In the genomic region with DNA sequence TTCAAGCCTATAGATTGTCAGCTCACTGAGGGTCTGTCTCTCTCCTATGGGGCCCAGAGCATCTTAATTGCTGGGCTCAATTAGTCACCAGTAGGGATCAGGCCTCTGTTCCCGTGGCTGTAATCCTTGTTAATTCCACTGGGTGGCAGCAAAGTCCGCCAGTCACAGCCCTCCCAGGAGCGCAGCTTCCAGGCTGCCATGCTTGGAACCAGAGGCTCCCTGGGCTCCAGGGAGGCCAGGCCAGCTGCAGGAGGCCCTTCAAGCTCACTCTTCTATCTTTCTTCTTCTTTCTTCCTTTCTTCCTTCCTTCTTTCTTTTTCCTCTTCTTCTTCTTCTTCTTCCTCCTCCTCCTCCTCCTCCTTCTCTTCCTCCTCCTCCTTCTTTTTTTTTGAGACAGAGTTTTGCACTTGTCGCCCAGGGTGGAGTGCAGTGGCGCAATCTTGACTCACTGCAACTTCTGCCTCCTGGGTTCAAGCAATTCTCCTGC, we compare ENCODE assay signal across 7 cellular contexts. TPM values are rescaled to one million over a fixed set of nuclear protein-coding genes. Genes with fewer than 3 reads are reported as not detected.
A peak's percentile ranks its signal among the peaks of the same experiment; 100 is the strongest.
DNase-seq lines count a peak whose midpoint lies in the region; ATAC-seq and TF ChIP-seq lines count a peak whose summit lies in the region.

No MANE protein-coding gene starts in this region.

- no peak for TF ChIP-seq EP300 in Ishikawa (IDR thresholded peaks at IDR 0.05; ENCODE audit: borderline replicate concordance)
- no peak for TF ChIP-seq EP300 in esophagus muscularis mucosa (IDR thresholded peaks at IDR 0.05)
- no peak for TF ChIP-seq EP300 in stomach (IDR thresholded peaks at IDR 0.05)

- TF ChIP-seq POLR2A in esophagus muscularis mucosa (IDR thresholded peaks at IDR 0.05; ENCODE audit: low read depth) (no peak), stomach (IDR thresholded peaks at IDR 0.05) (no peak)

- no peak overlapping the region for H3K4me3 Mint-ChIP-seq in natural killer cell treated with Interleukin-12 subunit alpha and Interleukin-12 subunit beta and Interleukin-15 and Interleukin-18, amount 100 ng/mL, for 72 hours

- no peaks in the 10 kb centered on the region for H3K36me3 Mint-ChIP-seq in natural killer cell treated with Interleukin-12 subunit alpha and Interleukin-12 subunit beta and Interleukin-15 and Interleukin-18, amount 100 ng/mL, for 72 hours

- H3K4me1 ChIP-seq in OCI-LY3 (ENCODE audit: low read length) (no peaks in the 10 kb centered on the region), esophagus muscularis mucosa (peaks cover 0 to 8% (median 7%) of the 10 kb centered on the region in 4 donors), stomach (peaks cover 0 to 6% (median 0%) of the 10 kb centered on the region in 4 donors)

- H3K27me3 ChIP-seq in OCI-LY3 (ENCODE audit: low read depth, low read length) (peaks cover 30% of the 10 kb centered on the region), esophagus muscularis mucosa (no peaks in the 10 kb centered on the region), stomach (peaks cover 0 to 11% (median 0%) of the 10 kb centered on the region in 3 donors)

- whole genome bisulfite sequencing in esophagus muscularis mucosa, result 38% methylated on average over 5 of the region's 5 CpGs
- WGBS in stomach, 5 donors, result 32 to 42% (median 38%) methylated on average over 5 of the region's 5 CpGs

- intact Hi-C loops in esophagus muscularis mucosa (cut with DNase I) (loop anchor here (1.0 kb wide), 1 partner anchor 66 kb away; no protein-coding TSS in a partner anchor), stomach (cut with DNase I; ENCODE audit: low total_unique reads) (no loop called here)

- no peak overlapping the region for H2AFZ ChIP-seq in OCI-LY3 (ENCODE audit: low read depth, low read length)

- H3K4me1 Mint-ChIP-seq in natural killer cell treated with Interleukin-12 subunit alpha and Interleukin-12 subunit beta and Interleukin-15 and Interleukin-18, amount 100 ng/mL, for 72 hours (ENCODE audit: low read depth in 2 of 2), result peaks cover 0 to 3% of the 10 kb centered on the region in 2 donors

- peaks cover 6 to 12% of the 10 kb centered on the region in 2 donors for H3K27me3 Mint-ChIP-seq in natural killer cell treated with Interleukin-12 subunit alpha and Interleukin-12 subunit beta and Interleukin-15 and Interleukin-18, amount 100 ng/mL, for 72 hours

- H3K4me3 ChIP-seq in OCI-LY3 (ENCODE audit: low read length), result no peak overlapping the region
- no peak overlapping the region for H3K4me3 ChIP-seq in esophagus muscularis mucosa
- H3K4me3 ChIP-seq in stomach, result no peak overlapping the region

- peak; percentile 78 for TF ChIP-seq CTCF in GM12874 (IDR thresholded peaks at IDR 0.05; ENCODE audit: insufficient read depth, low read depth, low read length)
- TF ChIP-seq CTCF in OCI-LY3 (IDR thresholded peaks at IDR 0.05; ENCODE audit: low read depth, low read length), result peak; percentile 89
- peak; percentile 91 to 95 (median 93) for TF ChIP-seq CTCF in esophagus muscularis mucosa (IDR thresholded peaks at IDR 0.05)
- peak in 5 of 7 experiments; percentile 85 to 95 (median 93) for TF ChIP-seq CTCF in stomach (IDR thresholded peaks at IDR 0.05)

- H3K9me3 Mint-ChIP-seq in natural killer cell treated with Interleukin-12 subunit alpha and Interleukin-12 subunit beta and Interleukin-15 and Interleukin-18, amount 100 ng/mL, for 72 hours, result no peaks in the 10 kb centered on the region

- H3K79me2 ChIP-seq in OCI-LY3 (ENCODE audit: low read length), result no peaks in the 10 kb centered on the region

- H3K9ac ChIP-seq in OCI-LY3 (ENCODE audit: low read length), result no peak overlapping the region

- no peak overlapping the region for H3K27ac Mint-ChIP-seq in natural killer cell treated with Interleukin-12 subunit alpha and Interleukin-12 subunit beta and Interleukin-15 and Interleukin-18, amount 100 ng/mL, for 72 hours

- no peak overlapping the region for H3K27ac ChIP-seq in OCI-LY3 (ENCODE audit: low read length)
- no peak overlapping the region for H3K27ac ChIP-seq in esophagus muscularis mucosa (replicated peaks in 1 of 4)
- H3K27ac ChIP-seq in stomach, result no peak overlapping the region

- no peaks in the 10 kb centered on the region for H4K20me1 ChIP-seq in OCI-LY3 (ENCODE audit: insufficient read depth, low read length)

- peak; percentile 98 for TF ChIP-seq RAD21 in Ishikawa (IDR thresholded peaks at IDR 0.05; ENCODE audit: low read depth)

- peak; percentile 73 for DNase-seq in activated T-cell treated with anti-CD3 and anti-CD28 coated beads for 4 hours
- DNase-seq in esophagus muscularis mucosa (ENCODE audit: extremely low spot score), result no peak
- DNase-seq in natural killer cell treated with Interleukin-12 subunit alpha and Interleukin-12 subunit beta and Interleukin-15 and Interleukin-18, amount 100 ng/mL, for 72 hours (ENCODE audit: low spot score), result peak; percentile 77
- DNase-seq in stomach, result peak; percentile 83

- peak; percentile 90 for ATAC-seq in natural killer cell treated with Interleukin-12 subunit alpha and Interleukin-12 subunit beta and Interleukin-15 and Interleukin-18, amount 100 ng/mL, for 72 hours

- H3K4me2 ChIP-seq in OCI-LY3 (ENCODE audit: low read length), result 0 out of 2 replicates have a peak overlapping the region, but pooled peaks have one; percentile 2

- H3K36me3 ChIP-seq in OCI-LY3 (replicated peaks; ENCODE audit: low read depth, low read length), result no peaks in the 10 kb centered on the region
- H3K36me3 ChIP-seq in esophagus muscularis mucosa, result no peaks in the 10 kb centered on the region
- no peaks in the 10 kb centered on the region for H3K36me3 ChIP-seq in stomach

- no peaks in the 10 kb centered on the region for H3K9me3 ChIP-seq in OCI-LY3 (ENCODE audit: insufficient read depth, low read length)
- no peaks in the 10 kb centered on the region for H3K9me3 ChIP-seq in esophagus muscularis mucosa
- no peaks in the 10 kb centered on the region for H3K9me3 ChIP-seq in stomach

TF ChIP-seq in Ishikawa, 13 proteins besides CTCF, POLR2A, EP300 and RAD21:
- TF ChIP-seq YY1 (IDR thresholded peaks at IDR 0.05; ENCODE audit: low read depth), result peak; percentile 61; the same call in 1 of the 2 replicates
- TF ChIP-seq TCF12 (IDR thresholded peaks at IDR 0.05; ENCODE audit: low read depth), result no peak

RNA-seq across cellular contexts. Expression of gene RNU5B-1, which starts 14.4 kb away (rescaled TPM):
- not detected for total RNA-seq in esophagus muscularis mucosa
- total RNA-seq in natural killer cell treated with Interleukin-12 subunit alpha and Interleukin-12 subunit beta and Interleukin-15 and Interleukin-18, amount 100 ng/mL, for 72 hours, result not detected
- not detected for total RNA-seq in stomach
- polyA plus RNA-seq in stomach, result not detected

RNA-seq across cellular contexts. Expression of gene RNU5A-1, which starts 23.1 kb away (rescaled TPM):
- not detected for total RNA-seq in esophagus muscularis mucosa
- not detected for total RNA-seq in natural killer cell treated with Interleukin-12 subunit alpha and Interleukin-12 subunit beta and Interleukin-15 and Interleukin-18, amount 100 ng/mL, for 72 hours
- not detected for total RNA-seq in stomach
- polyA plus RNA-seq in stomach, result not detected

RNA-seq across cellular contexts. Expression of gene PARP16, which starts 32.2 kb away (rescaled TPM):
- total RNA-seq in esophagus muscularis mucosa (10 to 100 TPM; 11.2 to 19.0 (median 14.6) TPM), stomach (10 to 100 TPM in 2 of 5 donors, 1 to 10 TPM in 3; 2.6 to 17.5 (median 6.1) TPM)
- total RNA-seq in natural killer cell treated with Interleukin-12 subunit alpha and Interleukin-12 subunit beta and Interleukin-15 and Interleukin-18, amount 100 ng/mL, for 72 hours, result 10 to 100 TPM in 1 of 2 donors, 1 to 10 TPM in 1; 8.5 to 12.0 TPM
- polyA plus RNA-seq in stomach, result 1 to 10 TPM; 5.3 to 8.6 (median 7.4) TPM

RNA-seq across cellular contexts. Expression of gene IGDCC3, which starts 58.9 kb away (rescaled TPM):
- total RNA-seq in esophagus muscularis mucosa, result under 1 TPM in 1 of 4 donors, not detected in 3; 0.17 TPM
- total RNA-seq in natural killer cell treated with Interleukin-12 subunit alpha and Interleukin-12 subunit beta and Interleukin-15 and Interleukin-18, amount 100 ng/mL, for 72 hours, result not detected
- 1 to 10 TPM in 2 of 5 donors, not detected in 3; 1.7 to 5.8 TPM for total RNA-seq in stomach
- under 1 TPM in 2 of 3 donors, not detected in 1; 0.08 to 0.12 TPM for polyA plus RNA-seq in stomach
